Comparison of ENCODE assay signal across 20 cellular contexts in genomic region chr15:51757463-51757862, GRCh38.
"Had no signal": no experiment of that assay in that cellular context is flagged by ENCODE, and none has a peak within 500 bp of the region (broad histone marks: within the 10 kb centered on the region; RNA-seq: fewer than 3 reads in every experiment).

No MANE protein-coding gene starts in this region.

- H3K27ac ChIP-seq: gastrocnemius medialis, lower lobe of right lung, pancreas, psoas muscle, right atrium auricular region, thyroid gland had no signal

- H3K27me3 Mint-ChIP-seq: naive thymus-derived CD8-positive, alpha-beta T cell had no signal

- H3K27me3 ChIP-seq: esophagus muscularis mucosa, gastrocnemius medialis, neutrophil, pancreas, right atrium auricular region, thyroid gland had no signal

- DNase-seq: activated CD8-positive, alpha-beta memory T cell treated with anti-CD3 and anti-CD28 coated beads, Interleukin-2, amount 50 U/mL, for 48 hours; activated naive CD4-positive, alpha-beta T cell treated with Interleukin-2 at 50 U/mL for 16 hours; activated naive CD8-positive, alpha-beta T cell treated with anti-CD3 and anti-CD28 coated beads, Interleukin-2, amount 10 ng/mL, durations not matched to agents 7 days and 5 days; activated T-cell treated with anti-CD3 and anti-CD28 coated beads, Interleukin-2, amount 50 U/mL, for 4 hours; cerebellar nuclear complex; gastrocnemius medialis; hippocampal formation; left colon; lower lobe of right lung; naive thymus-derived CD8-positive, alpha-beta T cell; pancreas; psoas muscle; stimulated activated CD4-positive, alpha-beta T cell treated with anti-CD3 and anti-CD28 coated beads, Interleukin-4, amount 100 ng/mL, for 24 hours; stimulated activated naive CD4-positive, alpha-beta T cell treated with Interleukin-2 at 50 U/mL for 16 hours; T-cell; thyroid gland had no signal

- H3K27ac Mint-ChIP-seq: activated naive CD8-positive, alpha-beta T cell treated with anti-CD3 and anti-CD28 coated beads, Interleukin-2, amount 10 ng/mL, durations not matched to agents 7 days and 5 days; T-cell; T-helper 2 cell treated with Interferon-gamma antibody and Interleukin-4, amounts not matched to agents 5 μg/mL and 100 μg/mL, for 36 hours had no signal

- H3K9me3 ChIP-seq: esophagus muscularis mucosa, gastrocnemius medialis, lower lobe of right lung, neutrophil, pancreas, psoas muscle, right atrium auricular region, thyroid gland had no signal

- H3K9me3 Mint-ChIP-seq: activated T-cell treated with anti-CD3 and anti-CD28 coated beads, Interleukin-2, amount 50 U/mL, for 4 hours; naive thymus-derived CD8-positive, alpha-beta T cell; T-cell had no signal

- H3K4me3 Mint-ChIP-seq: activated naive CD8-positive, alpha-beta T cell treated with anti-CD3 and anti-CD28 coated beads, Interleukin-2, amount 10 ng/mL, durations not matched to agents 7 days and 5 days; activated T-cell treated with anti-CD3 and anti-CD28 coated beads, Interleukin-2, amount 50 U/mL, for 4 hours; naive thymus-derived CD8-positive, alpha-beta T cell; T-cell; T-helper 2 cell treated with Interferon-gamma antibody and Interleukin-4, amounts not matched to agents 5 μg/mL and 100 μg/mL, for 36 hours had no signal

- ATAC-seq: activated T-cell treated with anti-CD3 and anti-CD28 coated beads, Interleukin-2, amount 50 U/mL, for 4 hours; gastrocnemius medialis; left colon; lower lobe of right lung; naive thymus-derived CD8-positive, alpha-beta T cell; pancreas; psoas muscle; T-cell had no signal
